8 cellular contexts compared by ENCODE assay signal in the genomic region with DNA sequence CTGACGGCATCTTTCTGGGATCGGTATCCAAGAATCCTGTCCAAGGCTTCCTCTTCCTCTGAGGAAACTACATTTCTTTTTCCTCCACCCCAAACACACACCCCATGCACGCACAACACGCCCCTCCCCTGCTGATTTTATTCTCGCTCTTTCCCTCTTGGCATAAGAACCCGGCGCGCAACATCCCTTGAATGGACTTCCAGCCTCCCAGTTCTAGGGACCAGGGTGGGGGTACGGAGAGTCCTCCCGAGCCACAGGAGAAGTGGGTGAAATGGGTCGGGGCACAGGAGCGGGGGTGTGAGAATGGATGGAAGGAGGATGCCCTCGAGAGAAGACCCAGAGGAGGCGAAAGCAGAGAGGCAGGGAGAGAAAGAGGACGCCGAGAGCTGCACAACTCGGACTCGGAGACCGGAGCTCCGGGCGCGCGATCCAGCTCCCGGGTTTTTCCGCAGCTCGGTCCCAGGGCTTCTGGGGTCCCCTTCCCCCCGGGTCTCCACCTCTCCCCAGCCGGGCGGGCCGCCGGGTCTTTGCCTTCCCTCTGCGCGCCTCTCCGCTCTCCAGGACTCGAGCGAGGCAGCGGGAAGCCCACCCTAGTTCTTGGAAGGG. TPM values are rescaled to one million over a fixed set of nuclear protein-coding genes. Genes with fewer than 3 reads are reported as not detected.
DNase-seq lines count a peak whose midpoint lies in the region; ATAC-seq and TF ChIP-seq lines count a peak whose summit lies in the region.

No MANE protein-coding gene starts in this region.

- H3K4me2 ChIP-seq in parathyroid adenoma (ENCODE audit: low read length) = peak overlapping the region; percentile 79

- H2AFZ ChIP-seq in parathyroid adenoma = peak overlapping the region; percentile 88

- peak overlapping the region; percentile 15 for H3K27ac ChIP-seq in angular gyrus (ENCODE audit: low read depth, low read length)
- H3K27ac ChIP-seq in parathyroid adenoma = peak overlapping the region; percentile 44

- H3K9ac ChIP-seq in parathyroid adenoma = no peak overlapping the region

- peaks cover 2% of the 10 kb centered on the region for H3K4me1 ChIP-seq in parathyroid adenoma

- H3K79me2 ChIP-seq in parathyroid adenoma = no peaks in the 10 kb centered on the region

- no peak for TF ChIP-seq CTCF in parathyroid adenoma (IDR thresholded peaks at IDR 0.05)

- no peaks in the 10 kb centered on the region for H3K9me3 ChIP-seq in parathyroid adenoma (ENCODE audit: control insufficient read depth, low read length)

- no peaks in the 10 kb centered on the region for H3K36me3 ChIP-seq in parathyroid adenoma (ENCODE audit: control insufficient read depth, insufficient read depth, low read length)

- intact Hi-C loops in left ventricle myocardium superior (cut with micrococcal nuclease) = no loop called here

- DNase-seq in GM19238 (ENCODE audit: insufficient read length, low spot score) = peak; percentile 37
- DNase-seq in NCI-H510A treated with DMSO at 0.1 percent for 48 hours (lab: John Stamatoyannopoulos, UW) = peak; percentile 53
- peak; percentile 80 for DNase-seq in left ventricle myocardium superior

- peak overlapping the region; percentile 54 for H3K4me3 ChIP-seq in parathyroid adenoma (ENCODE audit: low read depth, low read length)

- peak; percentile 59 for ATAC-seq in left ventricle myocardium superior
- ATAC-seq in GM21447 (IDR thresholded peaks at IDR 0.05; ENCODE audit: unreplicated experiment) = no peak
- no peak for ATAC-seq in GM19023 (IDR thresholded peaks at IDR 0.05; ENCODE audit: unreplicated experiment)
- ATAC-seq in HG02981 (IDR thresholded peaks at IDR 0.05; ENCODE audit: unreplicated experiment) = no peak

- H3K27me3 ChIP-seq in parathyroid adenoma (ENCODE audit: control insufficient read depth, insufficient read depth, low read length) = no peaks in the 10 kb centered on the region

RNA-seq across cellular contexts. Expression of a gene that starts 1.4 kb away (rescaled TPM):
- total RNA-seq in left ventricle myocardium superior = 147 TPM
